ENCODE assay signal across 1 cellular context in the genomic region with DNA sequence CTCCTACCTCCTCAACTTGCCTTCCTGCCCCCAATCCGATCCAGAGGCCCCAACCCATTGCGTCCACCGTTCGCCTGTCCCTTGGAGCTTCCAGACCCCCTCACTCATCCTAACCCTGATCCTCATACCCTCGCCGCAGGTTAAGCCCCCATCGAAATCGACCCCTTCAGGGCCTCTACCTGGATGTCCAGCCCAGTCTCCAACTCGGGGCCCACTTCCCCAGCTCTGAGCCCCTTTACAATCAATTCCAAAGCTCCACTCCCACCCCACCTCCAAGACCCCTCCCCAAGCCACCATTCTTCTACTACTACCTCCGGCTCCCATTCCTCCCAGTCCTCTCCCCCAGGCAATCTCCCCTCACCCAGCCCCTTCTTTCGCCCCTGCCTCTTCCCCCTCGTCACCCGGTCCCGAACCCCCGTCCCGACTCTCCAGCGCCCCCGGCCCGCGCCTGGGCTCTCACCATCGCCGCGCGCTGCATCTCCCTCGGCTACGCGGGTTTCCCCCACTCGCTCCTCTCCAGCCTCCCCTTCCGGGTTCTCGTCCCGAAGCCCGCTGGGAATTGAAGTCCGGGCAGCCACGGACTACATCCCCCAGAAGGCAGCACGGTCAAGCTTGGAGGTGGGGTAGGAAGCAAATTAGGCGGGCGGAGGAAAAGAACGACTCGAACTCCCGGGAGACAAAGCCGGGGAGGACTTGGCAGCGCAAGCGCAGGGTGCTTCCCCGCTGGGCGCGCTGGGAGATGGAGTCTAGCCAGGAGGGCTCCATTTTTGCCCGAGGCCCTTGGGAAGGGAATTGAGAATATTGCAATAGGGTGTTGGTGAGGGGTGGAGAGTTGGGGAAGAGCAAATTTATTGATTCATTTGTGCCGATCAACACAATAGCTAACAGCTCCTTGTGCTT.
A peak's percentile ranks its signal among the peaks of the same experiment; 100 is the strongest.
TF ChIP-seq lines count a peak whose summit lies in the region.

A gene with protein sequence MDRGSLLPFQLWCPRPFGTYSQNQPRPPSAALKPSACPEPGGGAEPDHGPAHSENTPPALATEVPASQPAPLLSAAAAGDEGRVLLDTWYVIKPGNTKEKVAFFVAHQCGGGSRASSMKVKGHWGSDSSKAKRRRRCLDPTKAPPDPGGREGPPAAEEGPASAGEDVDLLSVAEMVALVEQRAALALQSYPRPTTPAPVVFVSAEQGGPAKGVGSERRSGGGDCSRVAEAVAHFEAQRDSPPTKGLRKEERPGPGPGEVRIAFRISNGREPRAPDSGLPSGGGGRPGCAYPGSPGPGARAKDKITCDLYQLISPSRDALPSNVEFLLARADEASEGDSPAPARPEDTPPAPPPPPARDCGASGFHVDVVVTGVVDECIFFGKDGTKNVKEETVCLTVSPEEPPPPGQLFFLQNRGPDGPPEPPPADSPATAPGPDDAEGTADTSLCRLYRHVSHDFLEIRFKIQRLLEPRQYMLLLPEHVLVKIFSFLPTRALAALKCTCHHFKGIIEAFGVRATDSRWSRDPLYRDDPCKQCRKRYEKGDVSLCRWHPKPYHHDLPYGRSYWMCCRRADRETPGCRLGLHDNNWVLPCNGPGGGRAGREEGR (minus strand): TSS at position 508 of the 900 bp plus-strand sequence. CDS start 17,401 bp downstream, outside the sequence.

TF ChIP-seq in HEK293, 187 proteins besides CTCF, POLR2A, EP300 and RAD21 (continued from another document and continues in another):
- TF ChIP-seq, protein P1, sequence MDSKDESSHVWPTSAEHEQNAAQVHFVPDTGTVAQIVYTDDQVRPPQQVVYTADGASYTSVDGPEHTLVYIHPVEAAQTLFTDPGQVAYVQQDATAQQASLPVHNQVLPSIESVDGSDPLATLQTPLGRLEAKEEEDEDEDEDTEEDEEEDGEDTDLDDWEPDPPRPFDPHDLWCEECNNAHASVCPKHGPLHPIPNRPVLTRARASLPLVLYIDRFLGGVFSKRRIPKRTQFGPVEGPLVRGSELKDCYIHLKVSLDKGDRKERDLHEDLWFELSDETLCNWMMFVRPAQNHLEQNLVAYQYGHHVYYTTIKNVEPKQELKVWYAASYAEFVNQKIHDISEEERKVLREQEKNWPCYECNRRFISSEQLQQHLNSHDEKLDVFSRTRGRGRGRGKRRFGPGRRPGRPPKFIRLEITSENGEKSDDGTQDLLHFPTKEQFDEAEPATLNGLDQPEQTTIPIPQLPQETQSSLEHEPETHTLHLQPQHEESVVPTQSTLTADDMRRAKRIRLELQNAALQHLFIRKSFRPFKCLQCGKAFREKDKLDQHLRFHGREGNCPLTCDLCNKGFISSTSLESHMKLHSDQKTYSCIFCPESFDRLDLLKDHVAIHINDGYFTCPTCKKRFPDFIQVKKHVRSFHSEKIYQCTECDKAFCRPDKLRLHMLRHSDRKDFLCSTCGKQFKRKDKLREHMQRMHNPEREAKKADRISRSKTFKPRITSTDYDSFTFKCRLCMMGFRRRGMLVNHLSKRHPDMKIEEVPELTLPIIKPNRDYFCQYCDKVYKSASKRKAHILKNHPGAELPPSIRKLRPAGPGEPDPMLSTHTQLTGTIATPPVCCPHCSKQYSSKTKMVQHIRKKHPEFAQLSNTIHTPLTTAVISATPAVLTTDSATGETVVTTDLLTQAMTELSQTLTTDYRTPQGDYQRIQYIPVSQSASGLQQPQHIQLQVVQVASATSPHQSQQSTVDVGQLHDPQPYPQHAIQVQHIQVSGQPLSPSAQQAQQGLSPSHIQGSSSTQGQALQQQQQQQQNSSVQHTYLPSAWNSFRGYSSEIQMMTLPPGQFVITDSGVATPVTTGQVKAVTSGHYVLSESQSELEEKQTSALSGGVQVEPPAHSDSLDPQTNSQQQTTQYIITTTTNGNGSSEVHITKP (tag by site-specific recombination; IDR thresholded peaks at IDR 0.05) = peak; percentile 77
- TF ChIP-seq KLF16 (tag by site-specific recombination; IDR thresholded peaks at IDR 0.05) = no peak; the same call in 1 of the 2 replicates
- no peak for TF ChIP-seq SCRT1 (tag by site-specific recombination; IDR thresholded peaks at IDR 0.05; ENCODE audit: borderline replicate concordance)
- TF ChIP-seq ZFHX2 (tag by site-specific recombination; conservative IDR thresholded peaks at IDR 0.05) = no peak
- TF ChIP-seq ZSCAN30 (tag by site-specific recombination; IDR thresholded peaks at IDR 0.05) = no peak
- peak; percentile 36; the same call in 1 of the 2 replicates for TF ChIP-seq ZNF341 (tag by site-specific recombination; IDR thresholded peaks at IDR 0.05; ENCODE audit: low read depth)
- no peak for TF ChIP-seq ZNF558 (tag by site-specific recombination; IDR thresholded peaks at IDR 0.05)
- TF ChIP-seq ZNF768 (tag by site-specific recombination; IDR thresholded peaks at IDR 0.05) = no peak
- TF ChIP-seq ZNF223 (tag by site-specific recombination; IDR thresholded peaks at IDR 0.05) = no peak
- TF ChIP-seq, protein P2, sequence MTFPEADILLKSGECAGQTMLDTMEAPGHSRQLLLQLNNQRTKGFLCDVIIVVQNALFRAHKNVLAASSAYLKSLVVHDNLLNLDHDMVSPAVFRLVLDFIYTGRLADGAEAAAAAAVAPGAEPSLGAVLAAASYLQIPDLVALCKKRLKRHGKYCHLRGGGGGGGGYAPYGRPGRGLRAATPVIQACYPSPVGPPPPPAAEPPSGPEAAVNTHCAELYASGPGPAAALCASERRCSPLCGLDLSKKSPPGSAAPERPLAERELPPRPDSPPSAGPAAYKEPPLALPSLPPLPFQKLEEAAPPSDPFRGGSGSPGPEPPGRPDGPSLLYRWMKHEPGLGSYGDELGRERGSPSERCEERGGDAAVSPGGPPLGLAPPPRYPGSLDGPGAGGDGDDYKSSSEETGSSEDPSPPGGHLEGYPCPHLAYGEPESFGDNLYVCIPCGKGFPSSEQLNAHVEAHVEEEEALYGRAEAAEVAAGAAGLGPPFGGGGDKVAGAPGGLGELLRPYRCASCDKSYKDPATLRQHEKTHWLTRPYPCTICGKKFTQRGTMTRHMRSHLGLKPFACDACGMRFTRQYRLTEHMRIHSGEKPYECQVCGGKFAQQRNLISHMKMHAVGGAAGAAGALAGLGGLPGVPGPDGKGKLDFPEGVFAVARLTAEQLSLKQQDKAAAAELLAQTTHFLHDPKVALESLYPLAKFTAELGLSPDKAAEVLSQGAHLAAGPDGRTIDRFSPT (tag by site-specific recombination; IDR thresholded peaks at IDR 0.05) = no peak
- TF ChIP-seq, protein P3, sequence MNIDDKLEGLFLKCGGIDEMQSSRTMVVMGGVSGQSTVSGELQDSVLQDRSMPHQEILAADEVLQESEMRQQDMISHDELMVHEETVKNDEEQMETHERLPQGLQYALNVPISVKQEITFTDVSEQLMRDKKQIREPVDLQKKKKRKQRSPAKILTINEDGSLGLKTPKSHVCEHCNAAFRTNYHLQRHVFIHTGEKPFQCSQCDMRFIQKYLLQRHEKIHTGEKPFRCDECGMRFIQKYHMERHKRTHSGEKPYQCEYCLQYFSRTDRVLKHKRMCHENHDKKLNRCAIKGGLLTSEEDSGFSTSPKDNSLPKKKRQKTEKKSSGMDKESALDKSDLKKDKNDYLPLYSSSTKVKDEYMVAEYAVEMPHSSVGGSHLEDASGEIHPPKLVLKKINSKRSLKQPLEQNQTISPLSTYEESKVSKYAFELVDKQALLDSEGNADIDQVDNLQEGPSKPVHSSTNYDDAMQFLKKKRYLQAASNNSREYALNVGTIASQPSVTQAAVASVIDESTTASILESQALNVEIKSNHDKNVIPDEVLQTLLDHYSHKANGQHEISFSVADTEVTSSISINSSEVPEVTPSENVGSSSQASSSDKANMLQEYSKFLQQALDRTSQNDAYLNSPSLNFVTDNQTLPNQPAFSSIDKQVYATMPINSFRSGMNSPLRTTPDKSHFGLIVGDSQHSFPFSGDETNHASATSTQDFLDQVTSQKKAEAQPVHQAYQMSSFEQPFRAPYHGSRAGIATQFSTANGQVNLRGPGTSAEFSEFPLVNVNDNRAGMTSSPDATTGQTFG (tag by site-specific recombination; IDR thresholded peaks at IDR 0.05; ENCODE audit: borderline replicate concordance) = no peak
- no peak for TF ChIP-seq ZNF571 (tag by site-specific recombination; IDR thresholded peaks at IDR 0.05)
- 0 out of 2 replicates have a peak, but pooled peaks have one; percentile 13 for TF ChIP-seq ZNF391 (tag by site-specific recombination; IDR thresholded peaks at IDR 0.05; ENCODE audit: borderline replicate concordance, low read depth)
- TF ChIP-seq ZNF747 (tag by site-specific recombination; IDR thresholded peaks at IDR 0.05) = no peak
- TF ChIP-seq, protein P4, sequence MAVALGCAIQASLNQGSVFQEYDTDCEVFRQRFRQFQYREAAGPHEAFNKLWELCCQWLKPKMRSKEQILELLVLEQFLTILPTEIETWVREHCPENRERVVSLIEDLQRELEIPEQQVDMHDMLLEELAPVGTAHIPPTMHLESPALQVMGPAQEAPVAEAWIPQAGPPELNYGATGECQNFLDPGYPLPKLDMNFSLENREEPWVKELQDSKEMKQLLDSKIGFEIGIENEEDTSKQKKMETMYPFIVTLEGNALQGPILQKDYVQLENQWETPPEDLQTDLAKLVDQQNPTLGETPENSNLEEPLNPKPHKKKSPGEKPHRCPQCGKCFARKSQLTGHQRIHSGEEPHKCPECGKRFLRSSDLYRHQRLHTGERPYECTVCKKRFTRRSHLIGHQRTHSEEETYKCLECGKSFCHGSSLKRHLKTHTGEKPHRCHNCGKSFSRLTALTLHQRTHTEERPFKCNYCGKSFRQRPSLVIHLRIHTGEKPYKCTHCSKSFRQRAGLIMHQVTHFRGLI (tag by site-specific recombination; IDR thresholded peaks at IDR 0.05) = peak; percentile 47; the same call in 1 of the 2 replicates
- no peak for TF ChIP-seq ZNF707 (tag by site-specific recombination; IDR thresholded peaks at IDR 0.05)
- TF ChIP-seq, protein P5, sequence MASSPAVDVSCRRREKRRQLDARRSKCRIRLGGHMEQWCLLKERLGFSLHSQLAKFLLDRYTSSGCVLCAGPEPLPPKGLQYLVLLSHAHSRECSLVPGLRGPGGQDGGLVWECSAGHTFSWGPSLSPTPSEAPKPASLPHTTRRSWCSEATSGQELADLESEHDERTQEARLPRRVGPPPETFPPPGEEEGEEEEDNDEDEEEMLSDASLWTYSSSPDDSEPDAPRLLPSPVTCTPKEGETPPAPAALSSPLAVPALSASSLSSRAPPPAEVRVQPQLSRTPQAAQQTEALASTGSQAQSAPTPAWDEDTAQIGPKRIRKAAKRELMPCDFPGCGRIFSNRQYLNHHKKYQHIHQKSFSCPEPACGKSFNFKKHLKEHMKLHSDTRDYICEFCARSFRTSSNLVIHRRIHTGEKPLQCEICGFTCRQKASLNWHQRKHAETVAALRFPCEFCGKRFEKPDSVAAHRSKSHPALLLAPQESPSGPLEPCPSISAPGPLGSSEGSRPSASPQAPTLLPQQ (tag by site-specific recombination; IDR thresholded peaks at IDR 0.05) = no peak; the same call in 1 of the 2 replicates
- TF ChIP-seq ZBTB21 (tag by site-specific recombination; IDR thresholded peaks at IDR 0.05) = no peak
- TF ChIP-seq ZNF335 (tag by site-specific recombination; conservative IDR thresholded peaks at IDR 0.05) = peak; percentile 96
- TF ChIP-seq ZNF302 (tag by site-specific recombination; IDR thresholded peaks at IDR 0.05; ENCODE audit: low read depth) = no peak
- TF ChIP-seq ZNF785 (tag by site-specific recombination; IDR thresholded peaks at IDR 0.05) = no peak
- peak; percentile 80 for TF ChIP-seq ZBTB48 (tag by site-specific recombination; IDR thresholded peaks at IDR 0.05)
- no peak for TF ChIP-seq ZNF114 (tag by site-specific recombination; IDR thresholded peaks at IDR 0.05)
- no peak for TF ChIP-seq ZNF416 (tag by site-specific recombination; IDR thresholded peaks at IDR 0.05)
- TF ChIP-seq ZNF2 (tag by site-specific recombination; IDR thresholded peaks at IDR 0.05) = no peak
- TF ChIP-seq ZNF664 (tag by site-specific recombination; IDR thresholded peaks at IDR 0.05) = no peak
- TF ChIP-seq ZNF175 (tag by site-specific recombination; IDR thresholded peaks at IDR 0.05) = no peak
- TF ChIP-seq, protein P6, sequence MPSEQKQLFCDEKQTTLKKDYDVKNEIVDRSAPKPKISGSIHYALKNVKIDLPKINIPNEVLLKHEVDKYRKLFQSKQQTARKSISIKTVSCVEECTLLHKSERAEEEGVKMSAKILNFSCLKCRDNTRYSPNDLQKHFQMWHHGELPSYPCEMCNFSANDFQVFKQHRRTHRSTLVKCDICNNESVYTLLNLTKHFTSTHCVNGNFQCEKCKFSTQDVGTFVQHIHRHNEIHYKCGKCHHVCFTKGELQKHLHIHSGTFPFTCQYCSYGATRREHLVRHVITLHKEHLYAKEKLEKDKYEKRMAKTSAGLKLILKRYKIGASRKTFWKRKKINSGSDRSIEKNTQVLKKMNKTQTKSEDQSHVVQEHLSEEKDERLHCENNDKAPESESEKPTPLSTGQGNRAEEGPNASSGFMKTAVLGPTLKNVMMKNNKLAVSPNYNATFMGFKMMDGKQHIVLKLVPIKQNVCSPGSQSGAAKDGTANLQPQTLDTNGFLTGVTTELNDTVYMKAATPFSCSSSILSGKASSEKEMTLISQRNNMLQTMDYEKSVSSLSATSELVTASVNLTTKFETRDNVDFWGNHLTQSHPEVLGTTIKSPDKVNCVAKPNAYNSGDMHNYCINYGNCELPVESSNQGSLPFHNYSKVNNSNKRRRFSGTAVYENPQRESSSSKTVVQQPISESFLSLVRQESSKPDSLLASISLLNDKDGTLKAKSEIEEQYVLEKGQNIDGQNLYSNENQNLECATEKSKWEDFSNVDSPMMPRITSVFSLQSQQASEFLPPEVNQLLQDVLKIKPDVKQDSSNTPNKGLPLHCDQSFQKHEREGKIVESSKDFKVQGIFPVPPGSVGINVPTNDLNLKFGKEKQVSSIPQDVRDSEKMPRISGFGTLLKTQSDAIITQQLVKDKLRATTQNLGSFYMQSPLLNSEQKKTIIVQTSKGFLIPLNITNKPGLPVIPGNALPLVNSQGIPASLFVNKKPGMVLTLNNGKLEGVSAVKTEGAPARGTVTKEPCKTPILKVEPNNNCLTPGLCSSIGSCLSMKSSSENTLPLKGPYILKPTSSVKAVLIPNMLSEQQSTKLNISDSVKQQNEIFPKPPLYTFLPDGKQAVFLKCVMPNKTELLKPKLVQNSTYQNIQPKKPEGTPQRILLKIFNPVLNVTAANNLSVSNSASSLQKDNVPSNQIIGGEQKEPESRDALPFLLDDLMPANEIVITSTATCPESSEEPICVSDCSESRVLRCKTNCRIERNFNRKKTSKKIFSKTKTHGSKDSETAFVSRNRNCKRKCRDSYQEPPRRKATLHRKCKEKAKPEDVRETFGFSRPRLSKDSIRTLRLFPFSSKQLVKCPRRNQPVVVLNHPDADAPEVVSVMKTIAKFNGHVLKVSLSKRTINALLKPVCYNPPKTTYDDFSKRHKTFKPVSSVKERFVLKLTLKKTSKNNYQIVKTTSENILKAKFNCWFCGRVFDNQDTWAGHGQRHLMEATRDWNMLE (tag by site-specific recombination; conservative IDR thresholded peaks at IDR 0.05; ENCODE audit: low read depth) = 0 out of 2 replicates have a peak, but pooled peaks have one; percentile 10
- TF ChIP-seq MZF1 (tag by site-specific recombination; IDR thresholded peaks at IDR 0.05; ENCODE audit: borderline replicate concordance) = no peak
- no peak for TF ChIP-seq ZNF350 (tag by site-specific recombination; IDR thresholded peaks at IDR 0.05)
- peak; percentile 46 for TF ChIP-seq ZNF629 (tag by site-specific recombination; IDR thresholded peaks at IDR 0.05)
- 0 out of 2 replicates have a peak, but pooled peaks have one; percentile 26 for TF ChIP-seq BCL11B (tag by site-specific recombination; IDR thresholded peaks at IDR 0.05; ENCODE audit: low read depth)
- TF ChIP-seq, protein P7, sequence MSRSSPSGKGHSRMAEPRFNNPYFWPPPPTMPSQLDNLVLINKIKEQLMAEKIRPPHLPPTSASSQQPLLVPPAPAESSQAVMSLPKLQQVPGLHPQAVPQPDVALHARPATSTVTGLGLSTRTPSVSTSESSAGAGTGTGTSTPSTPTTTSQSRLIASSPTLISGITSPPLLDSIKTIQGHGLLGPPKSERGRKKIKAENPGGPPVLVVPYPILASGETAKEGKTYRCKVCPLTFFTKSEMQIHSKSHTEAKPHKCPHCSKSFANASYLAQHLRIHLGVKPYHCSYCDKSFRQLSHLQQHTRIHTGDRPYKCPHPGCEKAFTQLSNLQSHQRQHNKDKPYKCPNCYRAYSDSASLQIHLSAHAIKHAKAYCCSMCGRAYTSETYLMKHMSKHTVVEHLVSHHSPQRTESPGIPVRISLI (tag by site-specific recombination; IDR thresholded peaks at IDR 0.05) = peak; percentile 73; the same call in 1 of the 2 replicates
- no peak for TF ChIP-seq ZNF132 (tag by site-specific recombination; IDR thresholded peaks at IDR 0.05; ENCODE audit: borderline replicate concordance)
